ENCODE assay signal across 11 cellular contexts in genomic region chr5:14211818-14212799, GRCh38.
DNase-seq lines count a peak whose midpoint lies in the region; ATAC-seq and TF ChIP-seq lines count a peak whose summit lies in the region.
"Had no signal": no experiment of that assay in that cellular context is flagged by ENCODE, and none has a peak within 500 bp of the region (broad histone marks: within the 10 kb centered on the region; RNA-seq: fewer than 3 reads in every experiment).

No MANE protein-coding gene starts in this region.

- DNase-seq in DMS53 (lab: John Stamatoyannopoulos, UW) (peak; percentile 34), DMS53 treated with DMSO at 0.1 percent for 48 hours (lab: John Stamatoyannopoulos, UW; ENCODE audit: unreplicated experiment) (no peak), mammary epithelial cell (no peak), stomach (no peak), DMS114 treated with DMSO at 0.1 percent for 48 hours (lab: John Stamatoyannopoulos, UW; ENCODE audit: unreplicated experiment) (no peak), left ventricle myocardium inferior (no peak)
- no peak for DNase-seq in central memory CD4-positive, alpha-beta T cell
- DNase-seq: dorsolateral prefrontal cortex, H9 had no signal

- WGBS in mammary epithelial cell (ENCODE audit: low coverage, missing lambda C conversion rate): 60% methylated on average over 3 of the region's 5 CpGs
- 64 to 69% (median 67%) methylated on average over 5 of the region's 5 CpGs for WGBS in stomach, 5 donors

- H3K4me3 ChIP-seq in mammary epithelial cell (replicated peaks in 1 of 3; ENCODE audit: insufficient read depth in 1 of 3, low read depth in 2 of 3, low read length in 3 of 3) (no peak overlapping the region), stomach (peak overlapping the region in 1 of 4 donors; percentile 4), left ventricle myocardium inferior (no peak overlapping the region)
- H3K4me3 ChIP-seq: dorsolateral prefrontal cortex had no signal

- peaks cover 4% of the 10 kb centered on the region for H4K20me1 ChIP-seq in mammary epithelial cell (ENCODE audit: insufficient read depth, low read length)

- peak; percentile 38 for ATAC-seq in HG02970 (IDR thresholded peaks at IDR 0.05; ENCODE audit: low FRiP score, unreplicated experiment)

- in situ Hi-C loops in mammary epithelial cell (cut with MboI; ENCODE audit: low sequenced_read_pairs in 2 of 2): no loop called here

- TF ChIP-seq CTCF in mammary epithelial cell (conservative IDR thresholded peaks at IDR 0.05 in 1 of 2, IDR thresholded peaks at IDR 0.05 in 1 of 2; ENCODE audit: extremely low read depth in 1 of 2, insufficient read depth in 1 of 2, low read depth in 1 of 2, low read length in 2 of 2) (no peak), stomach (IDR thresholded peaks at IDR 0.05) (no peak), left ventricle myocardium inferior (IDR thresholded peaks at IDR 0.05; ENCODE audit: borderline replicate concordance) (no peak)

- H2AFZ ChIP-seq in mammary epithelial cell (ENCODE audit: low read depth, low read length): no peak overlapping the region

- no peak for TF ChIP-seq POLR2A in stomach (IDR thresholded peaks at IDR 0.05)

- dilution Hi-C loops in mammary epithelial cell (cut with HindIII; ENCODE audit: low sequenced_read_pairs): no loop called here

- H3K9ac ChIP-seq in mammary epithelial cell (ENCODE audit: insufficient read depth, low read length): no peak overlapping the region

- H3K27ac ChIP-seq in mammary epithelial cell (ENCODE audit: insufficient read depth, low read depth, low read length) (peak overlapping the region; percentile 46), stomach (peak overlapping the region in 4 of 5 donors; percentile 21 to 77 (median 62)), left ventricle myocardium inferior (replicated peaks) (no peak overlapping the region)
- H3K27ac ChIP-seq: 22Rv1, dorsolateral prefrontal cortex had no signal

- no peaks in the 10 kb centered on the region for H3K27me3 ChIP-seq in mammary epithelial cell (ENCODE audit: insufficient read depth, low read length)
- no peaks in the 10 kb centered on the region for H3K27me3 ChIP-seq in stomach
- H3K27me3 ChIP-seq in left ventricle myocardium inferior (ENCODE audit: low read depth): no peaks in the 10 kb centered on the region
- H3K27me3 ChIP-seq: dorsolateral prefrontal cortex had no signal

- CTCF ChIA-PET in mammary epithelial cell (lab: Charles Lee; ENCODE audit: low non-redundant PET): interaction anchor here (0.7 kb wide), 1 partner anchor 221 kb away, joined by 5 read pairs; no protein-coding TSS in a partner anchor

- H3K4me2 ChIP-seq in mammary epithelial cell (ENCODE audit: insufficient read depth, low read depth, low read length): peak overlapping the region; percentile 34

- intact Hi-C loops in mammary epithelial cell (cut with micrococcal nuclease): no loop called here
- intact Hi-C loops in stomach (cut with DNase I; ENCODE audit: low total_unique reads): loop anchor here (10.0 kb wide), 1 partner anchor 67 kb away; the partner anchor contains the start of gene TRIO
- intact Hi-C loops in left ventricle myocardium inferior (cut with micrococcal nuclease): no loop called here

- no TSS peak for BruUV-seq in mammary epithelial cell (replicated peaks; lab: Mats Ljungman, UMichigan)

- H3K4me1 ChIP-seq in mammary epithelial cell (ENCODE audit: insufficient read depth, low read length): peaks cover 68% of the 10 kb centered on the region
- H3K4me1 ChIP-seq in stomach: peaks cover 18 to 78% (median 51%) of the 10 kb centered on the region in 4 donors
- H3K4me1 ChIP-seq in left ventricle myocardium inferior: peaks cover 80% of the 10 kb centered on the region

- no peak for TF ChIP-seq EP300 in stomach (IDR thresholded peaks at IDR 0.05)

- H3K9me3 ChIP-seq in mammary epithelial cell (replicated peaks; ENCODE audit: insufficient read depth, low read length): no peaks in the 10 kb centered on the region
- H3K9me3 ChIP-seq in stomach: no peaks in the 10 kb centered on the region
- H3K9me3 ChIP-seq in left ventricle myocardium inferior (replicated peaks): no peaks in the 10 kb centered on the region

- H3K79me2 ChIP-seq in mammary epithelial cell (ENCODE audit: insufficient read depth, low read length): peaks cover 99% of the 10 kb centered on the region

- peaks cover 4% of the 10 kb centered on the region for H3K36me3 ChIP-seq in mammary epithelial cell (ENCODE audit: insufficient read depth, low read length)
- no peaks in the 10 kb centered on the region for H3K36me3 ChIP-seq in stomach
- no peaks in the 10 kb centered on the region for H3K36me3 ChIP-seq in left ventricle myocardium inferior
